In genomic region chr20:61253264-61253639, GRCh38 we compare ENCODE assay signal across 8 cellular contexts. TPM values are rescaled to one million over a fixed set of nuclear protein-coding genes. Genes with fewer than 3 reads are reported as not detected.
A peak's percentile ranks its signal among the peaks of the same experiment; 100 is the strongest.
DNase-seq lines count a peak whose midpoint lies in the region; ATAC-seq, FAIRE-seq and TF ChIP-seq lines count a peak whose summit lies in the region.

No MANE protein-coding gene starts in this region.

- FAIRE-seq in urothelium cell line (lab: Jason Lieb, UNC), result no peak

- TF ChIP-seq CTCF in right atrium auricular region (IDR thresholded peaks at IDR 0.05) (no peak), kidney epithelial cell (IDR thresholded peaks at IDR 0.05; ENCODE audit: insufficient read depth, low read length, poor library complexity, severe bottlenecking) (peak; percentile 27)

- H3K4me1 ChIP-seq in right atrium auricular region, result peaks cover 0 to 22% of the 10 kb centered on the region in 2 donors

- ATAC-seq in Right ventricle myocardium superior (ENCODE audit: poor library complexity) (peak; percentile 62), HG03378 (IDR thresholded peaks at IDR 0.05; ENCODE audit: unreplicated experiment) (no peak)

- intact Hi-C loops in Right ventricle myocardium superior (cut with DNase I), result no loop called here

- H3K27ac ChIP-seq in right atrium auricular region (no peak overlapping the region), caudate nucleus (ENCODE audit: low read depth, low read length) (peak overlapping the region; percentile 16)

- DNase-seq in Right ventricle myocardium superior (no peak), right atrium auricular region (ENCODE audit: low spot score) (no peak), caudate nucleus (lab: John Stamatoyannopoulos, UW) (peak in 11 of 61 donors; percentile 11 to 63 (median 26)), kidney epithelial cell (ENCODE audit: low read depth) (no peak), urothelium cell line (ENCODE audit: low spot score) (peak; percentile 61), SK-N-DZ (ENCODE audit: low spot score) (no peak), OCI-M1 (lab: John Stamatoyannopoulos, UW) (no peak)

- H3K4me3 ChIP-seq in right atrium auricular region (peak overlapping the region in 1 of 2 donors; percentile 48), kidney epithelial cell (ENCODE audit: low read depth, low read length) (peak overlapping the region; percentile 58)

- H3K9me3 ChIP-seq in right atrium auricular region, result no peaks in the 10 kb centered on the region

- H3K36me3 ChIP-seq in right atrium auricular region (no peaks in the 10 kb centered on the region), kidney epithelial cell (ENCODE audit: control insufficient read depth, insufficient read depth, low read length) (no peaks in the 10 kb centered on the region)

- H3K27me3 ChIP-seq in right atrium auricular region, result peaks cover 0 to 21% of the 10 kb centered on the region in 2 donors
- H3K27me3 ChIP-seq in kidney epithelial cell (ENCODE audit: control insufficient read depth, insufficient read depth, low read length), result peaks cover 7% of the 10 kb centered on the region

RNA-seq across cellular contexts. Expression of gene CDH4, which starts 1.2 kb away (rescaled TPM):
- total RNA-seq in Right ventricle myocardium superior (0.05 TPM), right atrium auricular region (under 1 TPM; 0.07 to 0.94 TPM), kidney epithelial cell (39.7 and 50.9 TPM in 2 replicates)
- polyA plus RNA-seq in SK-N-DZ (2014; cell fraction: cytosol; rRNA removed), result 0.14 and 0.15 TPM in 2 replicates
- polyA plus RNA-seq in SK-N-DZ (2014; cell fraction: nucleus; rRNA removed), result 0.26 and 0.52 TPM in 2 replicates

Comparison
In these comparisons a context has a peak if more than half of its experiments do, and no peak if none do; other contexts are left out.
1. RNA of gene CDH4, which starts 1.2 kb away (total RNA-seq): 39.7 to 50.9 TPM in kidney epithelial cell; 0.07 to 0.94 TPM in right atrium auricular region and 0.05 TPM in Right ventricle myocardium superior (single experiment); every median in the first group is over 10 times any median in the second.